1 cellular context compared by ENCODE assay signal in the genomic region with DNA sequence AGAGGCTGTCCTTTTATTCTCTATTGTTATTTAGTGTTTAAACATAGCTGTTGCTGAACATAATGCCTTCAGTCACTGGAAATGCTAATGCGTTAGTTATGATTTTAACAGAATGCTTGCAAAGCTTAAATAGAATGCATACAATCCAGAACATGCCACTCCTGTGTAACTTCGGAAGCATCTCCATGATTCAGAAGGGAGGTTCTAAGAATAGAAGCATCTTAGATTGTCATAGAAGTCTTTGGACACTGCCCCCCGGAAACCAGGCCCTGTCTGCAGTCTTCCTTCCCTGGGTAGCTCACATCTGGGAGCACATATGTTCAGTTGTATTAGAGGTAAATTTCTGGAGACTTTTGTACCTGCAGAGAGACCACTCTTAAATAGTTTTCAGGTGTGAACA.
TF ChIP-seq lines count a peak whose summit lies in the region.

No MANE protein-coding gene starts in this region.

TF ChIP-seq in SK-N-SH treated with all-trans-retinoic acid at 6 μM for 48 hours, 23 proteins besides CTCF, POLR2A, EP300 and RAD21 (continued from another document):
- TF ChIP-seq, protein P1, sequence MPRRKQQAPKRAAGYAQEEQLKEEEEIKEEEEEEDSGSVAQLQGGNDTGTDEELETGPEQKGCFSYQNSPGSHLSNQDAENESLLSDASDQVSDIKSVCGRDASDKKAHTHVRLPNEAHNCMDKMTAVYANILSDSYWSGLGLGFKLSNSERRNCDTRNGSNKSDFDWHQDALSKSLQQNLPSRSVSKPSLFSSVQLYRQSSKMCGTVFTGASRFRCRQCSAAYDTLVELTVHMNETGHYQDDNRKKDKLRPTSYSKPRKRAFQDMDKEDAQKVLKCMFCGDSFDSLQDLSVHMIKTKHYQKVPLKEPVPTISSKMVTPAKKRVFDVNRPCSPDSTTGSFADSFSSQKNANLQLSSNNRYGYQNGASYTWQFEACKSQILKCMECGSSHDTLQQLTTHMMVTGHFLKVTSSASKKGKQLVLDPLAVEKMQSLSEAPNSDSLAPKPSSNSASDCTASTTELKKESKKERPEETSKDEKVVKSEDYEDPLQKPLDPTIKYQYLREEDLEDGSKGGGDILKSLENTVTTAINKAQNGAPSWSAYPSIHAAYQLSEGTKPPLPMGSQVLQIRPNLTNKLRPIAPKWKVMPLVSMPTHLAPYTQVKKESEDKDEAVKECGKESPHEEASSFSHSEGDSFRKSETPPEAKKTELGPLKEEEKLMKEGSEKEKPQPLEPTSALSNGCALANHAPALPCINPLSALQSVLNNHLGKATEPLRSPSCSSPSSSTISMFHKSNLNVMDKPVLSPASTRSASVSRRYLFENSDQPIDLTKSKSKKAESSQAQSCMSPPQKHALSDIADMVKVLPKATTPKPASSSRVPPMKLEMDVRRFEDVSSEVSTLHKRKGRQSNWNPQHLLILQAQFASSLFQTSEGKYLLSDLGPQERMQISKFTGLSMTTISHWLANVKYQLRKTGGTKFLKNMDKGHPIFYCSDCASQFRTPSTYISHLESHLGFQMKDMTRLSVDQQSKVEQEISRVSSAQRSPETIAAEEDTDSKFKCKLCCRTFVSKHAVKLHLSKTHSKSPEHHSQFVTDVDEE (CRISPR knock-in tag; IDR thresholded peaks at IDR 0.05) = no peak
- TF ChIP-seq ZNF70 (CRISPR knock-in tag; IDR thresholded peaks at IDR 0.05) = no peak
- TF ChIP-seq, protein P2, sequence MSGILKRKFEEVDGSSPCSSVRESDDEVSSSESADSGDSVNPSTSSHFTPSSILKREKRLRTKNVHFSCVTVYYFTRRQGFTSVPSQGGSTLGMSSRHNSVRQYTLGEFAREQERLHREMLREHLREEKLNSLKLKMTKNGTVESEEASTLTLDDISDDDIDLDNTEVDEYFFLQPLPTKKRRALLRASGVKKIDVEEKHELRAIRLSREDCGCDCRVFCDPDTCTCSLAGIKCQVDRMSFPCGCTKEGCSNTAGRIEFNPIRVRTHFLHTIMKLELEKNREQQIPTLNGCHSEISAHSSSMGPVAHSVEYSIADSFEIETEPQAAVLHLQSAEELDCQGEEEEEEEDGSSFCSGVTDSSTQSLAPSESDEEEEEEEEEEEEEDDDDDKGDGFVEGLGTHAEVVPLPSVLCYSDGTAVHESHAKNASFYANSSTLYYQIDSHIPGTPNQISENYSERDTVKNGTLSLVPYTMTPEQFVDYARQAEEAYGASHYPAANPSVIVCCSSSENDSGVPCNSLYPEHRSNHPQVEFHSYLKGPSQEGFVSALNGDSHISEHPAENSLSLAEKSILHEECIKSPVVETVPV (CRISPR knock-in tag; IDR thresholded peaks at IDR 0.05) = no peak
- TF ChIP-seq, protein P3, sequence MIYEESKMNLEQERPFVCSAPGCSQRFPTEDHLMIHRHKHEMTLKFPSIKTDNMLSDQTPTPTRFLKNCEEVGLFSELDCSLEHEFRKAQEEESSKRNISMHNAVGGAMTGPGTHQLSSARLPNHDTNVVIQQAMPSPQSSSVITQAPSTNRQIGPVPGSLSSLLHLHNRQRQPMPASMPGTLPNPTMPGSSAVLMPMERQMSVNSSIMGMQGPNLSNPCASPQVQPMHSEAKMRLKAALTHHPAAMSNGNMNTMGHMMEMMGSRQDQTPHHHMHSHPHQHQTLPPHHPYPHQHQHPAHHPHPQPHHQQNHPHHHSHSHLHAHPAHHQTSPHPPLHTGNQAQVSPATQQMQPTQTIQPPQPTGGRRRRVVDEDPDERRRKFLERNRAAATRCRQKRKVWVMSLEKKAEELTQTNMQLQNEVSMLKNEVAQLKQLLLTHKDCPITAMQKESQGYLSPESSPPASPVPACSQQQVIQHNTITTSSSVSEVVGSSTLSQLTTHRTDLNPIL (CRISPR knock-in tag; IDR thresholded peaks at IDR 0.05; ENCODE audit: low read depth) = no peak
- TF ChIP-seq SNAI2 (CRISPR knock-in tag; IDR thresholded peaks at IDR 0.05) = no peak
